In genomic region chr6:139291813-139292619, GRCh38 we compare ENCODE assay signal across 8 cellular contexts. TPM values are rescaled to one million over a fixed set of nuclear protein-coding genes. Genes with fewer than 3 reads are reported as not detected.
DNase-seq lines count a peak whose midpoint lies in the region; ATAC-seq and TF ChIP-seq lines count a peak whose summit lies in the region.

Gene TXLNB, minus strand, starts transcription at chr6:139291998. Its CDS starts 3,099 bp downstream, at chr6:139288899.

- H3K4me3 ChIP-seq in gastroesophageal sphincter = peak within 1 kb of the TSS; percentile 15 to 29

- ATAC-seq in HG03060 (IDR thresholded peaks at IDR 0.05; ENCODE audit: low read depth, unreplicated experiment) = peak; percentile 38
- ATAC-seq in gastroesophageal sphincter = peak; percentile 88

- H3K27me3 Mint-ChIP-seq in type B pancreatic cell = no peaks in the 10 kb centered on the region

- no peaks in the 10 kb centered on the region for H3K36me3 ChIP-seq in gastroesophageal sphincter

- peaks cover 4% of the 10 kb centered on the region for H3K9me3 Mint-ChIP-seq in type B pancreatic cell

- intact Hi-C loops in posterior vena cava (cut with DNase I) = no loop called here

- peak within 1 kb of the TSS; percentile 81 to 84 (median 82) for H3K27ac ChIP-seq in gastroesophageal sphincter

- peaks cover 3 to 31% (median 8%) of the 10 kb centered on the region in 3 donors for H3K4me1 ChIP-seq in gastroesophageal sphincter

- H3K4me1 Mint-ChIP-seq in type B pancreatic cell (ENCODE audit: unreplicated experiment) = peaks cover 16% of the 10 kb centered on the region

- H3K4me3 Mint-ChIP-seq in type B pancreatic cell = peak within 1 kb of the TSS; percentile 60

- TF ChIP-seq CTCF in gastroesophageal sphincter (IDR thresholded peaks at IDR 0.05) = no peak
- no peak for TF ChIP-seq CTCF in type B pancreatic cell (conservative IDR thresholded peaks at IDR 0.05)

- no peak for TF ChIP-seq EP300 in gastroesophageal sphincter (IDR thresholded peaks at IDR 0.05)

- no peaks in the 10 kb centered on the region for H3K36me3 Mint-ChIP-seq in type B pancreatic cell

- peak; percentile 67 for DNase-seq in activated gamma-delta T cell treated with Interleukin-2 at 50 U/mL for 16 hours
- DNase-seq in activated gamma-delta T cell (lab: John Stamatoyannopoulos, UW) = no peak
- DNase-seq in activated T-helper 1 cell treated with anti-CD3 and anti-CD28 coated beads, Interleukin-2, amount 50 U/mL, for 16 hours (ENCODE audit: low read depth in 1 of 2, low spot score in 1 of 2) = peak; percentile 56 to 63
- peak; percentile 90 for DNase-seq in posterior vena cava (ENCODE audit: low spot score)
- DNase-seq in type B pancreatic cell (ENCODE audit: extremely low spot score, unreplicated experiment) = peak; percentile 72

- no peaks in the 10 kb centered on the region for H3K9me3 ChIP-seq in gastroesophageal sphincter

- TF ChIP-seq POLR2A in gastroesophageal sphincter (IDR thresholded peaks at IDR 0.05) = no peak

- H3K27me3 ChIP-seq in gastroesophageal sphincter = no peaks in the 10 kb centered on the region

- WGBS in gastroesophageal sphincter (ENCODE audit: low coverage in 1 of 2), 2 donors = 6% methylated on average over 10 to 13 of the region's 13 CpGs

- peak within 1 kb of the TSS; percentile 68 for H3K27ac Mint-ChIP-seq in type B pancreatic cell

TF ChIP-seq in PFSK-1, 5 proteins besides CTCF, POLR2A, EP300 and RAD21:
- TF ChIP-seq, protein P1, sequence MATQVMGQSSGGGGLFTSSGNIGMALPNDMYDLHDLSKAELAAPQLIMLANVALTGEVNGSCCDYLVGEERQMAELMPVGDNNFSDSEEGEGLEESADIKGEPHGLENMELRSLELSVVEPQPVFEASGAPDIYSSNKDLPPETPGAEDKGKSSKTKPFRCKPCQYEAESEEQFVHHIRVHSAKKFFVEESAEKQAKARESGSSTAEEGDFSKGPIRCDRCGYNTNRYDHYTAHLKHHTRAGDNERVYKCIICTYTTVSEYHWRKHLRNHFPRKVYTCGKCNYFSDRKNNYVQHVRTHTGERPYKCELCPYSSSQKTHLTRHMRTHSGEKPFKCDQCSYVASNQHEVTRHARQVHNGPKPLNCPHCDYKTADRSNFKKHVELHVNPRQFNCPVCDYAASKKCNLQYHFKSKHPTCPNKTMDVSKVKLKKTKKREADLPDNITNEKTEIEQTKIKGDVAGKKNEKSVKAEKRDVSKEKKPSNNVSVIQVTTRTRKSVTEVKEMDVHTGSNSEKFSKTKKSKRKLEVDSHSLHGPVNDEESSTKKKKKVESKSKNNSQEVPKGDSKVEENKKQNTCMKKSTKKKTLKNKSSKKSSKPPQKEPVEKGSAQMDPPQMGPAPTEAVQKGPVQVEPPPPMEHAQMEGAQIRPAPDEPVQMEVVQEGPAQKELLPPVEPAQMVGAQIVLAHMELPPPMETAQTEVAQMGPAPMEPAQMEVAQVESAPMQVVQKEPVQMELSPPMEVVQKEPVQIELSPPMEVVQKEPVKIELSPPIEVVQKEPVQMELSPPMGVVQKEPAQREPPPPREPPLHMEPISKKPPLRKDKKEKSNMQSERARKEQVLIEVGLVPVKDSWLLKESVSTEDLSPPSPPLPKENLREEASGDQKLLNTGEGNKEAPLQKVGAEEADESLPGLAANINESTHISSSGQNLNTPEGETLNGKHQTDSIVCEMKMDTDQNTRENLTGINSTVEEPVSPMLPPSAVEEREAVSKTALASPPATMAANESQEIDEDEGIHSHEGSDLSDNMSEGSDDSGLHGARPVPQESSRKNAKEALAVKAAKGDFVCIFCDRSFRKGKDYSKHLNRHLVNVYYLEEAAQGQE (IDR thresholded peaks at IDR 0.05; ENCODE audit: insufficient read depth in 1 of 2, low read depth in 2 of 2, low read length in 2 of 2) = no peak
- no peak for TF ChIP-seq SIN3A (IDR thresholded peaks at IDR 0.05; ENCODE audit: borderline replicate concordance, insufficient read depth, low read length)
- peak; percentile 83 for TF ChIP-seq FOXP2 (optimal IDR thresholded peaks at IDR 0.05; ENCODE audit: borderline replicate concordance, extremely low read depth, extremely low read length, insufficient read depth)

RNA-seq across cellular contexts. Expression of gene TXLNB, which starts in this region (rescaled TPM):
- polyA plus RNA-seq in PFSK-1 (2012; ENCODE audit: insufficient read length, low read depth) = not detected
- total RNA-seq in gastroesophageal sphincter = 1 to 10 TPM in 3 of 4 donors, under 1 TPM in 1; 0.67 to 5.4 (median 2.6) TPM
- total RNA-seq in posterior vena cava = 1 to 10 TPM; 1.1 to 1.7 TPM
- total RNA-seq in type B pancreatic cell (ENCODE audit: low replicate concordance) = 0.22 TPM in 1 of 2 replicates, not detected in the other

Comparison
In these comparisons a context has a peak if more than half of its experiments do, and no peak if none do; other contexts are left out.
1. Peak in DNase-seq in type B pancreatic cell; RNA of the gene not detected or under 1 TPM.